ENCODE assay signal across 12 cellular contexts in the genomic region with DNA sequence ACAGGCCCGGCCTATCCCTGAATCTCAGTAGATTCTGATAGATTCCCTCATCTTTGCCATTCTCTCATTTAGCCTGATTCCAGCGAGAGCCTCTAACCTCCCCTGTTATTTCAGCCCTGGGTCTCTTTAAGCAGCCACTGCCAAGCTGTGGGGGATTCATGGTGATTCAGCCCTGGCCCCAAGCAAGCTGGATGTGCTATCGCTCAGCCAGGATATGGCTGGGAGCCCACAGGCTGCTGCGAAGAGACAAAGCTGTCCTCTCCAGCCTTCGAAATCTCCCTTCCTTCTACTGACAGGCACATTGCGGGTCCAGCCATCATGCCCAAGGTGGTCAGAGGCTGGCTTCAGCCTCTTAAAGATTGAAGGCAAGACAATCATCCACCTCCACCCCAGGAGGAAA.
DNase-seq lines count a peak whose midpoint lies in the region; ATAC-seq and TF ChIP-seq lines count a peak whose summit lies in the region.
"Had no signal": no experiment of that assay in that cellular context is flagged by ENCODE, and none has a peak within 500 bp of the region (broad histone marks: within the 10 kb centered on the region; RNA-seq: fewer than 3 reads in every experiment).

No MANE protein-coding gene starts in this region.

- CTCF ChIA-PET in HEK293T (lab: Yijun Ruan, JAX) = interaction anchor here (0.7 kb wide), 1 partner anchor 42 kb away, joined by 3 read pairs; no protein-coding TSS in a partner anchor

- H3K4me1 ChIP-seq in skeletal muscle satellite cell (ENCODE audit: control insufficient read depth, insufficient read depth, low read length) = peaks cover 30% of the 10 kb centered on the region

- no peaks in the 10 kb centered on the region for H3K9me3 ChIP-seq in skeletal muscle satellite cell (replicated peaks; ENCODE audit: low read length)
- H3K9me3 ChIP-seq: esophagus muscularis mucosa had no signal

- H3K36me3 Mint-ChIP-seq in HFFc6 (ENCODE audit: low read depth) = no peaks in the 10 kb centered on the region
- H3K36me3 Mint-ChIP-seq: activated naive CD8-positive, alpha-beta T cell treated with anti-CD3 and anti-CD28 coated beads, Interleukin-2, amount 10 ng/mL, durations not matched to agents 7 days and 5 days had no signal

- no peak for DNase-seq in HFFc6
- peak; percentile 92 for DNase-seq in astrocyte of the hippocampus (ENCODE audit: low read depth, low spot score)
- DNase-seq in left ventricle myocardium superior = peak; percentile 75
- no peak for DNase-seq in NK-92 treated with Interleukin-12 subunit alpha and Interleukin-12 subunit beta, amount 100 ng/mL, for 24 hours (lab: John Stamatoyannopoulos, UW)
- DNase-seq in COLO829 (ENCODE audit: low spot score) = no peak
- no peak for DNase-seq in HEK293T (ENCODE audit: extremely low spot score)
- DNase-seq: activated CD4-positive, alpha-beta memory T cell treated with anti-CD3 and anti-CD28 coated beads, Interleukin-2, amount 10 ng/mL, durations not matched to agents 7 days and 5 days; activated naive CD8-positive, alpha-beta T cell treated with anti-CD3 and anti-CD28 coated beads, Interleukin-2, amount 10 ng/mL, durations not matched to agents 7 days and 5 days had no signal

- ATAC-seq in left ventricle myocardium superior (peak; percentile 65), HG02884 (IDR thresholded peaks at IDR 0.05; ENCODE audit: unreplicated experiment) (no peak)

- POLR2A ChIA-PET in HEK293T (lab: Yijun Ruan, JAX) = interaction anchor here (1.7 kb wide), 1 partner anchor 17 kb away, joined by 4 read pairs; no protein-coding TSS in a partner anchor

- no peaks in the 10 kb centered on the region for H3K9me3 Mint-ChIP-seq in HFFc6
- H3K9me3 Mint-ChIP-seq: activated CD4-positive, alpha-beta memory T cell treated with anti-CD3 and anti-CD28 coated beads, Interleukin-2, amount 10 ng/mL, durations not matched to agents 7 days and 5 days; activated naive CD8-positive, alpha-beta T cell treated with anti-CD3 and anti-CD28 coated beads, Interleukin-2, amount 10 ng/mL, durations not matched to agents 7 days and 5 days; stimulated activated naive CD8-positive, alpha-beta T cell treated with anti-CD3 and anti-CD28 coated beads, Interleukin-15, Interleukin-2, amounts not matched to agents 100 ng/mL and 50 ng/mL, for 24 hours had no signal

- peak overlapping the region; percentile 55; the same call in 1 of the 2 replicates for H3K4me3 Mint-ChIP-seq in HFFc6
- H3K4me3 Mint-ChIP-seq: activated CD4-positive, alpha-beta memory T cell treated with anti-CD3 and anti-CD28 coated beads, Interleukin-2, amount 10 ng/mL, durations not matched to agents 7 days and 5 days; activated naive CD8-positive, alpha-beta T cell treated with anti-CD3 and anti-CD28 coated beads, Interleukin-2, amount 10 ng/mL, durations not matched to agents 7 days and 5 days; stimulated activated naive CD8-positive, alpha-beta T cell treated with anti-CD3 and anti-CD28 coated beads, Interleukin-15, Interleukin-2, amounts not matched to agents 100 ng/mL and 50 ng/mL, for 24 hours had no signal

- no peaks in the 10 kb centered on the region for H3K27me3 Mint-ChIP-seq in HFFc6 (ENCODE audit: insufficient read depth)
- H3K27me3 Mint-ChIP-seq: activated CD4-positive, alpha-beta memory T cell treated with anti-CD3 and anti-CD28 coated beads, Interleukin-2, amount 10 ng/mL, durations not matched to agents 7 days and 5 days had no signal

- H3K4me3 ChIP-seq in skeletal muscle satellite cell (ENCODE audit: low read length) = peak overlapping the region; percentile 18
- H3K4me3 ChIP-seq: esophagus muscularis mucosa had no signal

- H3K4me2 ChIP-seq in skeletal muscle satellite cell (ENCODE audit: low read length) = peak overlapping the region; percentile 70

- peaks cover 33% of the 10 kb centered on the region for H3K4me1 Mint-ChIP-seq in HFFc6 (ENCODE audit: low read depth)
- H3K4me1 Mint-ChIP-seq: activated CD4-positive, alpha-beta memory T cell treated with anti-CD3 and anti-CD28 coated beads, Interleukin-2, amount 10 ng/mL, durations not matched to agents 7 days and 5 days; activated naive CD8-positive, alpha-beta T cell treated with anti-CD3 and anti-CD28 coated beads, Interleukin-2, amount 10 ng/mL, durations not matched to agents 7 days and 5 days had no signal

- no peaks in the 10 kb centered on the region for H3K36me3 ChIP-seq in skeletal muscle satellite cell (ENCODE audit: insufficient read depth, low read length)
- H3K36me3 ChIP-seq: esophagus muscularis mucosa had no signal

- H3K27ac Mint-ChIP-seq in HFFc6 = peak overlapping the region; percentile 62
- H3K27ac Mint-ChIP-seq: activated CD4-positive, alpha-beta memory T cell treated with anti-CD3 and anti-CD28 coated beads, Interleukin-2, amount 10 ng/mL, durations not matched to agents 7 days and 5 days; activated naive CD8-positive, alpha-beta T cell treated with anti-CD3 and anti-CD28 coated beads, Interleukin-2, amount 10 ng/mL, durations not matched to agents 7 days and 5 days; stimulated activated naive CD8-positive, alpha-beta T cell treated with anti-CD3 and anti-CD28 coated beads, Interleukin-15, Interleukin-2, amounts not matched to agents 100 ng/mL and 50 ng/mL, for 24 hours had no signal

- TF ChIP-seq CTCF in HFFc6 (IDR thresholded peaks at IDR 0.05) = no peak

- intact Hi-C loops in left ventricle myocardium superior (cut with micrococcal nuclease) = no loop called here

- H3K9ac ChIP-seq in skeletal muscle satellite cell (ENCODE audit: low read depth, low read length) = peak overlapping the region; percentile 32

- H3K27me3 ChIP-seq in skeletal muscle satellite cell (ENCODE audit: control insufficient read depth, insufficient read depth, low read length) = no peaks in the 10 kb centered on the region

TF ChIP-seq in HEK293T, 16 proteins besides CTCF, POLR2A, EP300 and RAD21:
- TF ChIP-seq TARDBP (IDR thresholded peaks at IDR 0.05) (no peak), L3MBTL2 (conservative IDR thresholded peaks at IDR 0.05) (no peak), SP1 (IDR thresholded peaks at IDR 0.05) (no peak), FOXM1 (IDR thresholded peaks at IDR 0.05; ENCODE audit: borderline replicate concordance) (no peak), FOXK2 (IDR thresholded peaks at IDR 0.05) (no peak), HDGF (IDR thresholded peaks at IDR 0.05; ENCODE audit: borderline replicate concordance) (no peak), SUZ12 (IDR thresholded peaks at IDR 0.05) (no peak), BHLHE40 (IDR thresholded peaks at IDR 0.05; ENCODE audit: borderline replicate concordance) (no peak), ARNT (IDR thresholded peaks at IDR 0.05) (no peak), NFRKB (IDR thresholded peaks at IDR 0.05) (no peak), ELF4 (IDR thresholded peaks at IDR 0.05) (no peak), CTBP1 (IDR thresholded peaks at IDR 0.05; ENCODE audit: borderline replicate concordance) (no peak), ZNF384 (IDR thresholded peaks at IDR 0.05) (no peak), FOXA1 (IDR thresholded peaks at IDR 0.05) (no peak), LEF1 (IDR thresholded peaks at IDR 0.05; ENCODE audit: borderline replicate concordance) (no peak)
- TF ChIP-seq, protein P1, sequence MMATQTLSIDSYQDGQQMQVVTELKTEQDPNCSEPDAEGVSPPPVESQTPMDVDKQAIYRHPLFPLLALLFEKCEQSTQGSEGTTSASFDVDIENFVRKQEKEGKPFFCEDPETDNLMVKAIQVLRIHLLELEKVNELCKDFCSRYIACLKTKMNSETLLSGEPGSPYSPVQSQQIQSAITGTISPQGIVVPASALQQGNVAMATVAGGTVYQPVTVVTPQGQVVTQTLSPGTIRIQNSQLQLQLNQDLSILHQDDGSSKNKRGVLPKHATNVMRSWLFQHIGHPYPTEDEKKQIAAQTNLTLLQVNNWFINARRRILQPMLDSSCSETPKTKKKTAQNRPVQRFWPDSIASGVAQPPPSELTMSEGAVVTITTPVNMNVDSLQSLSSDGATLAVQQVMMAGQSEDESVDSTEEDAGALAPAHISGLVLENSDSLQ (IDR thresholded peaks at IDR 0.05) = no peak

Comparison
In these comparisons a context has a peak if more than half of its experiments do, and no peak if none do; other contexts are left out.
1. DNase-seq: peak in astrocyte of the hippocampus (single experiment) and left ventricle myocardium superior (single experiment); none in HFFc6 (single experiment), NK-92 treated with Interleukin-12 subunit alpha and Interleukin-12 subunit beta, amount 100 ng/mL, for 24 hours (single experiment), COLO829 (single experiment) and HEK293T (single experiment).